ENCODE assay signal across 9 cellular contexts in genomic region chr9:4228606-4229005, GRCh38.
DNase-seq lines count a peak whose midpoint lies in the region; ATAC-seq and TF ChIP-seq lines count a peak whose summit lies in the region.
"Had no signal": no experiment of that assay in that cellular context is flagged by ENCODE, and none has a peak within 500 bp of the region (broad histone marks: within the 10 kb centered on the region; RNA-seq: fewer than 3 reads in every experiment).

No MANE protein-coding gene starts in this region.

- H3K27me3 Mint-ChIP-seq in neural crest cell (ENCODE audit: low read depth), result no peaks in the 10 kb centered on the region

- no peak overlapping the region for H3K27ac Mint-ChIP-seq in neural crest cell (ENCODE audit: unreplicated experiment)

- H3K9me3 ChIP-seq in colonic mucosa, result no peaks in the 10 kb centered on the region
- H3K9me3 ChIP-seq: SJCRH30 had no signal

- no peaks in the 10 kb centered on the region for H3K36me3 ChIP-seq in colonic mucosa

- H3K4me3 ChIP-seq in colonic mucosa, result no peak overlapping the region
- H3K4me3 ChIP-seq: SJCRH30 had no signal

- ATAC-seq in GM21717 (IDR thresholded peaks at IDR 0.05; ENCODE audit: unreplicated experiment) (no peak), GM21619 (IDR thresholded peaks at IDR 0.05; ENCODE audit: unreplicated experiment) (no peak)

- no peak overlapping the region for H3K27ac ChIP-seq in colonic mucosa
- H3K27ac ChIP-seq: SJCRH30 had no signal

- H3K9me3 Mint-ChIP-seq in neural crest cell, result peaks cover under 1% of the 10 kb centered on the region

- TF ChIP-seq CTCF in GM10266 (IDR thresholded peaks at IDR 0.05; ENCODE audit: control insufficient read depth, insufficient read depth, low read depth, missing control alignments), result peak; percentile 40
- TF ChIP-seq CTCF in LNCAP (IDR thresholded peaks at IDR 0.05), result peak; percentile 63
- peak; percentile 41 for TF ChIP-seq CTCF in colonic mucosa (IDR thresholded peaks at IDR 0.05)
- TF ChIP-seq CTCF in neural crest cell (conservative IDR thresholded peaks at IDR 0.05), result peak; percentile 65

- no peaks in the 10 kb centered on the region for H3K4me1 Mint-ChIP-seq in neural crest cell

- no peak for DNase-seq in GM10266 (ENCODE audit: extremely low spot score)
- peak; percentile 38 for DNase-seq in colonic mucosa
- DNase-seq in neural crest cell (ENCODE audit: low read depth, low spot score), result no peak
- no peak for DNase-seq in stimulated activated CD4-positive, alpha-beta T cell treated with anti-CD3 and anti-CD28 coated beads, Interleukin-2, amount 100 ng/mL, for 24 hours
- DNase-seq in NCI-H1092 treated with DMSO at 0.1 percent for 48 hours (lab: John Stamatoyannopoulos, UW), result no peak

- H3K36me3 Mint-ChIP-seq in neural crest cell (ENCODE audit: low read depth), result peaks cover 2% of the 10 kb centered on the region

- H3K27me3 ChIP-seq in colonic mucosa, result no peaks in the 10 kb centered on the region
- H3K27me3 ChIP-seq: SJCRH30 had no signal

- no peak overlapping the region for H3K9ac ChIP-seq in colonic mucosa (ENCODE audit: low read depth in 2 of 2, low read length in 2 of 2)

- no peaks in the 10 kb centered on the region for H3K4me1 ChIP-seq in colonic mucosa
- H3K4me1 ChIP-seq: SJCRH30 had no signal

- H3K4me3 Mint-ChIP-seq in neural crest cell, result no peak overlapping the region

- intact Hi-C loops in colonic mucosa (cut with DNase I), result loop anchor here (5.0 to 10.0 kb wide), 2 partner anchors 151 to 494 kb away; no protein-coding TSS in a partner anchor
